In genomic region chr5:151075698-151076331, GRCh38 we compare ENCODE assay signal across 11 cellular contexts. TPM values are rescaled to one million over a fixed set of nuclear protein-coding genes. Genes with fewer than 3 reads are reported as not detected.
A peak's percentile ranks its signal among the peaks of the same experiment; 100 is the strongest.
DNase-seq lines count a peak whose midpoint lies in the region; ATAC-seq and TF ChIP-seq lines count a peak whose summit lies in the region.
"Had no signal": no experiment of that assay in that cellular context is flagged by ENCODE, and none has a peak within 500 bp of the region (broad histone marks: within the 10 kb centered on the region; RNA-seq: fewer than 3 reads in every experiment).

No MANE protein-coding gene starts in this region.

- H3K4me2 ChIP-seq in SK-N-SH = 0 out of 2 replicates have a peak overlapping the region, but pooled peaks have one; percentile 49

- H3K27ac ChIP-seq in SK-N-SH (ENCODE audit: low read depth in 2 of 2, low read length in 1 of 2) (peak overlapping the region in 1 of 2 experiments; percentile 37; a peak in 2 of 4 replicates), RWPE2 (ENCODE audit: poor library complexity, severe bottlenecking) (peak overlapping the region; percentile 84), skin epidermis (peak overlapping the region in 14 of 21 experiments; percentile 3 to 100 (median 49))

- H3K9me2 ChIP-seq in SK-N-SH = no peaks in the 10 kb centered on the region

- H3K36me3 ChIP-seq in SK-N-SH (replicated peaks in 1 of 2; ENCODE audit: control insufficient read depth in 1 of 2, insufficient read depth in 2 of 2, low read length in 1 of 2) = peaks cover 0 to 4% of the 10 kb centered on the region in 2 experiments
- H3K36me3 ChIP-seq in RWPE2 (ENCODE audit: low read depth) = peaks cover 68% of the 10 kb centered on the region

- ATAC-seq in SK-N-SH treated with all-trans-retinoic acid at 6 μM for 48 hours (no peak), RWPE2 (ENCODE audit: low read depth) (peak; percentile 63), esophagus mucosa (peak; percentile 95)

- H3K4me1 ChIP-seq in SK-N-SH (ENCODE audit: control insufficient read depth in 1 of 2, insufficient read depth in 2 of 2, low read depth in 1 of 2, low read length in 1 of 2) (peaks cover 5 to 19% of the 10 kb centered on the region in 2 experiments), RWPE2 (ENCODE audit: insufficient read depth, poor library complexity, severe bottlenecking) (peaks cover 55% of the 10 kb centered on the region)

- TF ChIP-seq RAD21 in SK-N-SH (IDR thresholded peaks at IDR 0.05; ENCODE audit: low read length) = no peak

- no peak for DNase-seq in SK-N-SH
- peak; percentile 89 for DNase-seq in RWPE2 (ENCODE audit: low spot score)
- no peak for DNase-seq in hippocampal formation (lab: John Stamatoyannopoulos, UW)
- DNase-seq in GM10248 (ENCODE audit: extremely low spot score) = no peak
- DNase-seq in amygdala (lab: John Stamatoyannopoulos, UW) = no peak
- DNase-seq: 8988T, KBM-7, substantia nigra had no signal

- H4K20me1 ChIP-seq in SK-N-SH (ENCODE audit: insufficient read depth) = peaks cover 47% of the 10 kb centered on the region

- no peak overlapping the region for H3K4me3 ChIP-seq in SK-N-SH (ENCODE audit: low read depth in 2 of 2, low read length in 1 of 2)
- no peak overlapping the region for H3K4me3 ChIP-seq in RWPE2 (ENCODE audit: severe bottlenecking)
- no peak overlapping the region for H3K4me3 ChIP-seq in skin epidermis

- no peak overlapping the region; the same call in 1 of the 2 replicates for H3K9ac ChIP-seq in SK-N-SH

- no peaks in the 10 kb centered on the region for H3K9me3 ChIP-seq in SK-N-SH
- no peaks in the 10 kb centered on the region for H3K9me3 ChIP-seq in RWPE2 (ENCODE audit: severe bottlenecking)

- no peak for TF ChIP-seq EP300 in SK-N-SH (IDR thresholded peaks at IDR 0.05; ENCODE audit: borderline replicate concordance in 1 of 2, low read depth in 1 of 2, low read length in 1 of 2)

- TF ChIP-seq CTCF in SK-N-SH (IDR thresholded peaks at IDR 0.05) (no peak), RWPE2 (IDR thresholded peaks at IDR 0.05; ENCODE audit: poor library complexity, severe bottlenecking) (no peak), GM10248 (IDR thresholded peaks at IDR 0.05; ENCODE audit: control extremely low read depth, extremely low read depth, low read depth, missing control alignments) (no peak)

- peaks cover 94% of the 10 kb centered on the region for H3K79me2 ChIP-seq in SK-N-SH (ENCODE audit: insufficient read depth)

- H2AFZ ChIP-seq in SK-N-SH (ENCODE audit: low read depth) = no peak overlapping the region

- H3F3A ChIP-seq in SK-N-SH (replicated peaks; ENCODE audit: insufficient read depth) = peaks cover 23% of the 10 kb centered on the region

- CTCF ChIA-PET in SK-N-SH (lab: Yijun Ruan, JAX) (interaction anchor here (0.8 to 2.4 kb wide), 4 partner anchors 10 to 28 kb away, joined by 3 to 6 read pairs (median 6); no protein-coding TSS in a partner anchor), GM10248 (lab: Yijun Ruan, JAX) (interaction anchor here (0.8 to 3.4 kb wide), 7 partner anchors 10 to 97 kb away, joined by 3 to 29 read pairs (median 4); no protein-coding TSS in a partner anchor)

- H3K27me3 ChIP-seq in SK-N-SH (ENCODE audit: insufficient read depth) (no peaks in the 10 kb centered on the region), RWPE2 (ENCODE audit: insufficient read depth, poor library complexity, severe bottlenecking) (no peaks in the 10 kb centered on the region)

- POLR2A ChIA-PET in SK-N-SH (lab: Yijun Ruan, JAX) = no interaction called here
- POLR2A ChIA-PET in GM10248 (lab: Yijun Ruan, JAX) = no interaction called here

- WGBS in SK-N-SH (ENCODE audit: low lambda C conversion rate) = 50% methylated on average over 2 of the region's 5 CpGs

TF ChIP-seq in SK-N-SH, 30 proteins besides CTCF, POLR2A, EP300 and RAD21 (continues in another document):
- no peak for TF ChIP-seq POLR2AphosphoS5 (IDR thresholded peaks at IDR 0.05; ENCODE audit: low read depth, low read length)
- TF ChIP-seq, protein P1, sequence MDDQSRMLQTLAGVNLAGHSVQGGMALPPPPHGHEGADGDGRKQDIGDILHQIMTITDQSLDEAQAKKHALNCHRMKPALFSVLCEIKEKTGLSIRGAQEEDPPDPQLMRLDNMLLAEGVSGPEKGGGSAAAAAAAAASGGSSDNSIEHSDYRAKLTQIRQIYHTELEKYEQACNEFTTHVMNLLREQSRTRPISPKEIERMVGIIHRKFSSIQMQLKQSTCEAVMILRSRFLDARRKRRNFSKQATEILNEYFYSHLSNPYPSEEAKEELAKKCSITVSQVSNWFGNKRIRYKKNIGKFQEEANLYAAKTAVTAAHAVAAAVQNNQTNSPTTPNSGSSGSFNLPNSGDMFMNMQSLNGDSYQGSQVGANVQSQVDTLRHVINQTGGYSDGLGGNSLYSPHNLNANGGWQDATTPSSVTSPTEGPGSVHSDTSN (IDR thresholded peaks at IDR 0.05) = no peak
- TF ChIP-seq FOSL2 (IDR thresholded peaks at IDR 0.05; ENCODE audit: borderline replicate concordance, low read depth) = no peak
- TF ChIP-seq, protein P2, sequence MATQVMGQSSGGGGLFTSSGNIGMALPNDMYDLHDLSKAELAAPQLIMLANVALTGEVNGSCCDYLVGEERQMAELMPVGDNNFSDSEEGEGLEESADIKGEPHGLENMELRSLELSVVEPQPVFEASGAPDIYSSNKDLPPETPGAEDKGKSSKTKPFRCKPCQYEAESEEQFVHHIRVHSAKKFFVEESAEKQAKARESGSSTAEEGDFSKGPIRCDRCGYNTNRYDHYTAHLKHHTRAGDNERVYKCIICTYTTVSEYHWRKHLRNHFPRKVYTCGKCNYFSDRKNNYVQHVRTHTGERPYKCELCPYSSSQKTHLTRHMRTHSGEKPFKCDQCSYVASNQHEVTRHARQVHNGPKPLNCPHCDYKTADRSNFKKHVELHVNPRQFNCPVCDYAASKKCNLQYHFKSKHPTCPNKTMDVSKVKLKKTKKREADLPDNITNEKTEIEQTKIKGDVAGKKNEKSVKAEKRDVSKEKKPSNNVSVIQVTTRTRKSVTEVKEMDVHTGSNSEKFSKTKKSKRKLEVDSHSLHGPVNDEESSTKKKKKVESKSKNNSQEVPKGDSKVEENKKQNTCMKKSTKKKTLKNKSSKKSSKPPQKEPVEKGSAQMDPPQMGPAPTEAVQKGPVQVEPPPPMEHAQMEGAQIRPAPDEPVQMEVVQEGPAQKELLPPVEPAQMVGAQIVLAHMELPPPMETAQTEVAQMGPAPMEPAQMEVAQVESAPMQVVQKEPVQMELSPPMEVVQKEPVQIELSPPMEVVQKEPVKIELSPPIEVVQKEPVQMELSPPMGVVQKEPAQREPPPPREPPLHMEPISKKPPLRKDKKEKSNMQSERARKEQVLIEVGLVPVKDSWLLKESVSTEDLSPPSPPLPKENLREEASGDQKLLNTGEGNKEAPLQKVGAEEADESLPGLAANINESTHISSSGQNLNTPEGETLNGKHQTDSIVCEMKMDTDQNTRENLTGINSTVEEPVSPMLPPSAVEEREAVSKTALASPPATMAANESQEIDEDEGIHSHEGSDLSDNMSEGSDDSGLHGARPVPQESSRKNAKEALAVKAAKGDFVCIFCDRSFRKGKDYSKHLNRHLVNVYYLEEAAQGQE (IDR thresholded peaks at IDR 0.05; ENCODE audit: low read depth, low read length) = no peak

TF ChIP-seq in SK-N-SH treated with all-trans-retinoic acid at 6 μM for 48 hours, 23 proteins besides CTCF, POLR2A, EP300 and RAD21:
- TF ChIP-seq ZNF8 (CRISPR knock-in tag; IDR thresholded peaks at IDR 0.05) = no peak
- no peak for TF ChIP-seq ZFP3 (CRISPR knock-in tag; IDR thresholded peaks at IDR 0.05)

RNA-seq across cellular contexts. Expression of gene TNIP1, which starts 5.0 kb away (rescaled TPM):
- 39.4 and 46.2 TPM in 2 replicates for polyA plus RNA-seq in SK-N-SH (2012; rRNA removed)
- polyA plus RNA-seq in SK-N-SH (2012; cell fraction: cytosol; rRNA removed) = 33.3 and 41.5 TPM in 2 replicates
- 36.6 and 41.8 TPM in 2 replicates for polyA plus RNA-seq in SK-N-SH (2012; cell fraction: nucleus; rRNA removed)
- 71.5 TPM for total RNA-seq in esophagus mucosa

RNA-seq across cellular contexts. Expression of gene GPX3, which starts 55.4 kb away (rescaled TPM):
- 3.2 and 3.8 TPM in 2 replicates for polyA plus RNA-seq in SK-N-SH (2012; rRNA removed)
- polyA plus RNA-seq in SK-N-SH (2012; cell fraction: cytosol; rRNA removed) = 2.9 and 3.5 TPM in 2 replicates
- polyA plus RNA-seq in SK-N-SH (2012; cell fraction: nucleus; rRNA removed) = 0.77 and 1.1 TPM in 2 replicates
- 125 TPM for total RNA-seq in esophagus mucosa
